In the genomic region with DNA sequence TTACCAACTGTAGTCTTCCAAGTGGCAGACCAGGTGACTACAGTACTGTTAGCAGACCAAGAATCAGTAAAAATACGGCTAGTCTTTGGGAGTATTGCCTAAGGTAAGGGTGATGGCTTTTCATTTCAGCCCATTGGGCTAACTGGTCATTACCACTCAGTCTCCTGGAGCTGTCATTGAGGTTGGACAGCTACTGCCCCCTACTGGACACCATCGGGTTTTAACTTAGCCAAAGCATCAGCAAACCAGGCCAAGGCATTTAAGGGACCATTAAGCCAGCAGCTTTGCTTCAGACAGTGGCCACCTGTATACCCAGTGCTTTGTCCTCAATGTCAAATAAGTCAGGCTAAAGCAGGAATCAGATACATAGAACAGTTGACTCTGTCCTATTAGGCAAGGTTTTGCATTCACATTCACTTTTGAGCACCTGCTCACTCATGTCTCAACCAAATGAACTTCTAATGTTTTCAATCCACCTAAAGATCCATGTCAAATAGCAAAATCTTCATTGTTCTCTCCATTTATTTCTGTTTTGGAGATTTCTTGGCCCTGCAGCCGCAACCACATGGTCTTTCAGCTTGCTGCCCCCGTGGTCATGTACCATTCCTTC, we compare ENCODE assay signal across 8 cellular contexts.
DNase-seq lines count a peak whose midpoint lies in the region; ATAC-seq and TF ChIP-seq lines count a peak whose summit lies in the region.

No MANE protein-coding gene starts in this region.

- peak; percentile 54 for ATAC-seq in GM18505 (IDR thresholded peaks at IDR 0.05; ENCODE audit: unreplicated experiment)
- ATAC-seq in HG03354 (IDR thresholded peaks at IDR 0.05; ENCODE audit: poor library complexity, severe bottlenecking, unreplicated experiment): peak; percentile 78

- no peak overlapping the region for H3K4me3 ChIP-seq in astrocyte of the cerebellum (ENCODE audit: low read depth, low read length)

- DNase-seq in ACHN (peak; percentile 68), SW480 (ENCODE audit: low spot score) (peak; percentile 22), astrocyte of the cerebellum (ENCODE audit: low read depth) (peak; percentile 31), iPS-NIHi7 (ENCODE audit: extremely low spot score) (peak; percentile 75), NCI-H2171 treated with DMSO at 0.1 percent for 48 hours (lab: John Stamatoyannopoulos, UW) (no peak)
- DNase-seq in stimulated activated CD4-positive, alpha-beta T cell treated with anti-CD3 and anti-CD28 coated beads, Interleukin-2, amount 100 ng/mL, for 24 hours: peak; percentile 67 to 70

- no peak for TF ChIP-seq POLR2A in GM18505 (IDR thresholded peaks at IDR 0.05; ENCODE audit: borderline replicate concordance, extremely low read depth, insufficient read depth, insufficient read length)

- peak; percentile 62 for TF ChIP-seq CTCF in astrocyte of the cerebellum (IDR thresholded peaks at IDR 0.05; ENCODE audit: low read depth, low read length, missing control alignments)

- in situ Hi-C loops in ACHN (cut with HindIII; ENCODE audit: low pct_ligation_motif_present, low pct_unique_long_range_greater_than_20kb, low sequenced_read_pairs): no loop called here
- in situ Hi-C loops in astrocyte of the cerebellum (cut with HindIII; ENCODE audit: low sequenced_read_pairs): no loop called here
